In the genomic region with DNA sequence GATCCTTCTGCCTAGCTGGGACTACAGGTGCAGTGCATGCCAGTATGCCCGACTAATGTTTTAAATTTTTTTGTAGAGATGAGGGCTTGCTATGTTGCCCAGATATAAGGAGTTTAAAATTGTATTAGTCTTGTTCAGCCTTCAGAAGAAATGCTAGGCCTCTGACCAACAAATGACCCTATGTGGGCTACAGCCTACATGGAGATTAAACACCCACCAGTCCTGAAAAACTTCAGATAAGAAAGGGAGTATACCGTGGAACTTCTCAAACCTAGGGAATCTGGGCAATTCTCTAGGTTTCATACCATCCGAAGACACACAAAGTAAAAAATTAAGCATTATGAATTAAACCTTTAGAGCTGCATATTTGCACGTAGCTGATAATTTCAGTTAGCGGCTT, we compare ENCODE assay signal across 24 cellular contexts. TPM values are rescaled to one million over a fixed set of nuclear protein-coding genes. Genes with fewer than 3 reads are reported as not detected.
A peak's percentile ranks its signal among the peaks of the same experiment; 100 is the strongest.
DNase-seq lines count a peak whose midpoint lies in the region; ATAC-seq, FAIRE-seq and TF ChIP-seq lines count a peak whose summit lies in the region.
"Had no signal": no experiment of that assay in that cellular context is flagged by ENCODE, and none has a peak within 500 bp of the region (broad histone marks: within the 10 kb centered on the region; RNA-seq: fewer than 3 reads in every experiment).

No MANE protein-coding gene starts in this region.

- DNase-seq in Karpas-422 = no peak
- peak; percentile 41 for DNase-seq in astrocyte (ENCODE audit: low read depth)
- DNase-seq in trophoblast cell = peak; percentile 18 to 58
- no peak for DNase-seq in left lobe of liver (ENCODE audit: low spot score)
- DNase-seq in T-helper 2 cell = no peak
- DNase-seq in activated CD4-positive, alpha-beta memory T cell treated with anti-CD3 and anti-CD28 coated beads for 36 hours = no peak
- DNase-seq: ACHN; BE2C; C1 segment of cervical spinal cord; CD4-positive, CD25-positive, alpha-beta regulatory T cell; CD8-positive, alpha-beta memory T cell; COR-L47; DMS 273 treated with DMSO at 0.1 percent for 48 hours; DMS53; HCEC 1CT; HFFc6 had no signal

- H2AK5ac ChIP-seq in trophoblast cell (ENCODE audit: low read length) = no peak overlapping the region

- H2BK5ac ChIP-seq in trophoblast cell (ENCODE audit: low read depth, low read length, poor library complexity) = no peak overlapping the region

- H4K8ac ChIP-seq in trophoblast cell (ENCODE audit: low read depth, low read length) = no peak overlapping the region

- H3K9me3 ChIP-seq in HEK293 (ENCODE audit: control insufficient read depth, insufficient read depth, low read depth, low read length) = no peaks in the 10 kb centered on the region
- no peaks in the 10 kb centered on the region for H3K9me3 ChIP-seq in Karpas-422 (ENCODE audit: low read length)
- no peaks in the 10 kb centered on the region for H3K9me3 ChIP-seq in astrocyte (ENCODE audit: insufficient read depth, low read depth, low read length)
- H3K9me3 ChIP-seq in trophoblast cell (ENCODE audit: insufficient read depth, low read depth, low read length) = no peaks in the 10 kb centered on the region
- H3K9me3 ChIP-seq: BE2C had no signal

- no peak overlapping the region for H3K18ac ChIP-seq in trophoblast cell (ENCODE audit: low read length)

- H3K27me3 ChIP-seq in Karpas-422 (ENCODE audit: low read length) (no peaks in the 10 kb centered on the region), astrocyte (ENCODE audit: insufficient read depth, low read length) (no peaks in the 10 kb centered on the region), trophoblast cell (ENCODE audit: insufficient read depth, low read length) (no peaks in the 10 kb centered on the region)
- H3K27me3 ChIP-seq: BE2C had no signal

- no peak for TF ChIP-seq CTCF in HEK293 (tag by site-specific recombination; IDR thresholded peaks at IDR 0.05)
- no peak for TF ChIP-seq CTCF in astrocyte (IDR thresholded peaks at IDR 0.05; ENCODE audit: insufficient read depth, low read depth, low read length)

- H2BK120ac ChIP-seq in trophoblast cell (ENCODE audit: insufficient read depth, low read length, poor library complexity) = no peak overlapping the region

- H3K4me2 ChIP-seq in Karpas-422 (ENCODE audit: low read depth, low read length, poor library complexity, severe bottlenecking) (no peak overlapping the region), astrocyte (ENCODE audit: low read length) (no peak overlapping the region), trophoblast cell (ENCODE audit: low read length) (no peak overlapping the region)
- H3K4me2 ChIP-seq: GM23338 had no signal

- H3K9me2 ChIP-seq in Karpas-422 (replicated peaks; ENCODE audit: insufficient read depth, low read length) = no peaks in the 10 kb centered on the region

- peaks cover 4% of the 10 kb centered on the region for H3K4me1 Mint-ChIP-seq in astrocyte (ENCODE audit: low read depth, unreplicated experiment)
- peaks cover 10% of the 10 kb centered on the region for H3K4me1 Mint-ChIP-seq in activated CD4-positive, alpha-beta memory T cell treated with anti-CD3 and anti-CD28 coated beads for 36 hours (ENCODE audit: low read depth)

- H3K27me3 Mint-ChIP-seq in astrocyte (ENCODE audit: low read depth, unreplicated experiment) = no peaks in the 10 kb centered on the region
- no peaks in the 10 kb centered on the region for H3K27me3 Mint-ChIP-seq in activated CD4-positive, alpha-beta memory T cell treated with anti-CD3 and anti-CD28 coated beads for 36 hours
- H3K27me3 Mint-ChIP-seq: CD4-positive, CD25-positive, alpha-beta regulatory T cell; CD8-positive, alpha-beta memory T cell; IgD-negative memory B cell had no signal

- CTCF ChIA-PET in HEK293 (lab: Yijun Ruan, JAX) = no interaction called here
- CTCF ChIA-PET in activated CD4-positive, alpha-beta memory T cell treated with anti-CD3 and anti-CD28 coated beads for 36 hours (lab: Charles Lee) = interaction anchor here (0.8 kb wide), 1 partner anchor 375 kb away, joined by 3 read pairs; no protein-coding TSS in a partner anchor

- H4K12ac ChIP-seq in trophoblast cell (ENCODE audit: low read depth, low read length) = no peak overlapping the region

- H3K9ac ChIP-seq in Karpas-422 (ENCODE audit: low read length) (no peak overlapping the region), astrocyte (ENCODE audit: low read length) (no peak overlapping the region), trophoblast cell (ENCODE audit: low read length) (no peak overlapping the region)

- 0 out of 2 replicates have a peak, but pooled peaks cover 4% of the 10 kb centered on the region for H3K4me1 ChIP-seq in HEK293 (ENCODE audit: control insufficient read depth, insufficient read depth, low read length)
- H3K4me1 ChIP-seq in Karpas-422 (ENCODE audit: low read length) = peaks cover 25% of the 10 kb centered on the region
- H3K4me1 ChIP-seq in astrocyte (ENCODE audit: insufficient read depth, low read length) = no peaks in the 10 kb centered on the region
- no peaks in the 10 kb centered on the region for H3K4me1 ChIP-seq in trophoblast cell (ENCODE audit: control insufficient read depth in 1 of 2, insufficient read depth in 2 of 2, low read length in 2 of 2)

- no peak overlapping the region for H2BK12ac ChIP-seq in trophoblast cell (ENCODE audit: low read length)

- H3K23ac ChIP-seq in trophoblast cell (ENCODE audit: low read length) = no peak overlapping the region

- ATAC-seq in left lobe of liver = no peak
- ATAC-seq: GM23338 had no signal

- no peak overlapping the region for H3K27ac Mint-ChIP-seq in astrocyte (ENCODE audit: unreplicated experiment)
- H3K27ac Mint-ChIP-seq in activated CD4-positive, alpha-beta memory T cell treated with anti-CD3 and anti-CD28 coated beads for 36 hours = no peak overlapping the region
- H3K27ac Mint-ChIP-seq: CD4-positive, CD25-positive, alpha-beta regulatory T cell; GM23338; HFFc6; IgD-negative memory B cell had no signal

- no CpG with 5 or more reads among the region's 5 CpGs for WGBS in trophoblast cell (ENCODE audit: extremely low coverage, insufficient coverage, insufficient read length)

- no peaks in the 10 kb centered on the region for H4K20me1 ChIP-seq in Karpas-422 (ENCODE audit: insufficient read depth, low read depth, low read length)
- H4K20me1 ChIP-seq in astrocyte (ENCODE audit: insufficient read depth, low read length) = peaks cover 53% of the 10 kb centered on the region

- H3K36me3 ChIP-seq in HEK293 (ENCODE audit: control insufficient read depth in 2 of 2, insufficient read depth in 1 of 2, low read length in 2 of 2) = no peaks in the 10 kb centered on the region; a peak in 1 of 3 replicates
- H3K36me3 ChIP-seq in Karpas-422 (ENCODE audit: insufficient read depth, low read length) = peaks cover 19% of the 10 kb centered on the region
- no peaks in the 10 kb centered on the region for H3K36me3 ChIP-seq in astrocyte (ENCODE audit: insufficient read depth, low read length)
- no peaks in the 10 kb centered on the region for H3K36me3 ChIP-seq in trophoblast cell (ENCODE audit: control insufficient read depth in 1 of 2, insufficient read depth in 2 of 2, low read length in 2 of 2)
- H3K36me3 ChIP-seq: BE2C had no signal

- no peak overlapping the region for H3K14ac ChIP-seq in trophoblast cell (ENCODE audit: low read length)

- no peaks in the 10 kb centered on the region for H3K9me3 Mint-ChIP-seq in astrocyte (ENCODE audit: unreplicated experiment)
- H3K9me3 Mint-ChIP-seq in activated CD4-positive, alpha-beta memory T cell treated with anti-CD3 and anti-CD28 coated beads for 36 hours = peaks cover 6% of the 10 kb centered on the region
- H3K9me3 Mint-ChIP-seq: CD8-positive, alpha-beta memory T cell; GM23338; HFFc6 had no signal

- intact Hi-C loops in activated CD4-positive, alpha-beta memory T cell treated with anti-CD3 and anti-CD28 coated beads for 36 hours (cut with micrococcal nuclease) = no loop called here

- no peak overlapping the region for H3K4me3 Mint-ChIP-seq in astrocyte (ENCODE audit: unreplicated experiment)
- no peak overlapping the region for H3K4me3 Mint-ChIP-seq in activated CD4-positive, alpha-beta memory T cell treated with anti-CD3 and anti-CD28 coated beads for 36 hours
- H3K4me3 Mint-ChIP-seq: CD4-positive, CD25-positive, alpha-beta regulatory T cell; CD8-positive, alpha-beta memory T cell; GM23338; HFFc6 had no signal

- H3K36me3 Mint-ChIP-seq in astrocyte (ENCODE audit: low read depth, unreplicated experiment) = no peaks in the 10 kb centered on the region
- H3K36me3 Mint-ChIP-seq in activated CD4-positive, alpha-beta memory T cell treated with anti-CD3 and anti-CD28 coated beads for 36 hours = peaks cover 4% of the 10 kb centered on the region
- H3K36me3 Mint-ChIP-seq: CD4-positive, CD25-positive, alpha-beta regulatory T cell; IgD-negative memory B cell had no signal

- H3K79me1 ChIP-seq in trophoblast cell (ENCODE audit: low read length) = no peaks in the 10 kb centered on the region

- no peak overlapping the region for H3K27ac ChIP-seq in HEK293 (ENCODE audit: extremely low read depth, low read depth, low read length)
- peak overlapping the region; percentile 11; the same call in 1 of the 2 replicates for H3K27ac ChIP-seq in Karpas-422 (ENCODE audit: low read length)
- H3K27ac ChIP-seq in astrocyte (ENCODE audit: low read depth, low read length) = no peak overlapping the region
- H3K27ac ChIP-seq in trophoblast cell (ENCODE audit: low read depth, low read length) = no peak overlapping the region

- H4K91ac ChIP-seq in trophoblast cell (ENCODE audit: low read depth, low read length) = no peak overlapping the region

- H3K4me3 ChIP-seq in HEK293 (ENCODE audit: low read depth, low read length) (no peak overlapping the region), Karpas-422 (ENCODE audit: low read length) (no peak overlapping the region), astrocyte (ENCODE audit: insufficient read depth, low read depth, low read length) (no peak overlapping the region), trophoblast cell (ENCODE audit: low read depth, low read length) (no peak overlapping the region)
- H3K4me3 ChIP-seq: GM23338 had no signal

- POLR2A ChIA-PET in HEK293 (lab: Yijun Ruan, JAX) = no interaction called here
- POLR2A ChIA-PET in activated CD4-positive, alpha-beta memory T cell treated with anti-CD3 and anti-CD28 coated beads for 36 hours (lab: Charles Lee) = no interaction called here

- H2AFZ ChIP-seq in Karpas-422 (ENCODE audit: low read length) (no peak overlapping the region), astrocyte (ENCODE audit: low read depth, low read length) (no peak overlapping the region), trophoblast cell (ENCODE audit: insufficient read depth, low read length, poor library complexity) (no peak overlapping the region)
- H2AFZ ChIP-seq: GM23338 had no signal

- H3K79me2 ChIP-seq in Karpas-422 (ENCODE audit: low read length) (peaks cover 97% of the 10 kb centered on the region), astrocyte (ENCODE audit: insufficient read depth, low read length) (peaks cover 92% of the 10 kb centered on the region), trophoblast cell (ENCODE audit: control insufficient read depth, insufficient read depth, low read length, poor library complexity) (no peaks in the 10 kb centered on the region)

- no peak overlapping the region for H3K4ac ChIP-seq in trophoblast cell (ENCODE audit: low read depth, low read length)

- FAIRE-seq in astrocyte (lab: Jason Lieb, UNC) = no peak
- FAIRE-seq: A204.1, G401.6, GM12891, H54, HTR-8/SVneo had no signal

RNA-seq across cellular contexts. Expression of a gene that starts 32.9 kb away (rescaled TPM):
- total RNA-seq in Karpas-422 (2014; rRNA removed; shearing (Covaris generic); ENCODE audit: low replicate concordance) = 25.3 and 55.6 TPM in 2 replicates
- total RNA-seq in astrocyte (36.0 and 40.6 TPM in 2 replicates), left lobe of liver (6.0 TPM)
- 12.1 and 12.2 TPM in 2 replicates for polyA plus RNA-seq in trophoblast cell (2013)
- 10 to 100 TPM; 18.6 to 19.9 TPM for total RNA-seq in activated CD4-positive, alpha-beta memory T cell treated with anti-CD3 and anti-CD28 coated beads for 36 hours

RNA-seq across cellular contexts. Expression of a gene that starts 58.4 kb away (rescaled TPM):
- 50.4 and 148 TPM in 2 replicates for total RNA-seq in Karpas-422 (2014; rRNA removed; shearing (Covaris generic); ENCODE audit: low replicate concordance)
- 7.0 and 10.8 TPM in 2 replicates for total RNA-seq in astrocyte
- polyA plus RNA-seq in trophoblast cell (2013) = 6.8 and 7.1 TPM in 2 replicates
- 1.9 TPM for total RNA-seq in left lobe of liver
- total RNA-seq in activated CD4-positive, alpha-beta memory T cell treated with anti-CD3 and anti-CD28 coated beads for 36 hours = 10 to 100 TPM; 37.0 to 37.2 TPM

Comparison
In these comparisons a context has a peak if more than half of its experiments do, and no peak if none do; other contexts are left out.
1. DNase-seq: peak in astrocyte (single experiment) and trophoblast cell (2 of 2); none in Karpas-422 (single experiment), left lobe of liver (single experiment), T-helper 2 cell (0 of 5) and activated CD4-positive, alpha-beta memory T cell treated with anti-CD3 and anti-CD28 coated beads for 36 hours (single experiment).